In the genomic region with DNA sequence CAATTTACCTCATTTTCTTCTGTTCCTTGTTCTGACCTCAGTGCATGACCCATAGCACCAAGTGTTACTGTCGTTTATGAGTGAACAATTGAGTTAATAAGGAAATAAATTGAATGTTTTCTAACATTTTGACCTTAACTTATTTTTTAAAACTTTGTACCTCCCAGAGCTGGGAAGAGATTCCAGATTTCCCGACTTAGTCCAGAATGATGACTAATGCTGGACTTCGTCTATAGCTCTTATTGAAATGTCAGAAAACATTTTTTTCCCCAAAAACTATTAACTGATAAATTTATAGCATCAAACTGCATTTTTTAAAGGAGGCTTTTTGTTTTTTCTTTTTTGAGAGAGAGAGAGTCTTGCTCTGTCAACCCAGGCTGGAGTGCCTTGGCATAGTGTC, we compare ENCODE assay signal across 6 cellular contexts. TPM values are rescaled to one million over a fixed set of nuclear protein-coding genes. Genes with fewer than 3 reads are reported as not detected.
A peak's percentile ranks its signal among the peaks of the same experiment; 100 is the strongest.
DNase-seq lines count a peak whose midpoint lies in the region; ATAC-seq and TF ChIP-seq lines count a peak whose summit lies in the region.
"Not testable (repeated sequence)": the region's sequence is repeated elsewhere in the genome, so short reads cannot be mapped to it uniquely, and the experiment has no call there.

No MANE protein-coding gene starts in this region.

- not testable (repeated sequence) for H3K27me3 ChIP-seq in CD8-positive, alpha-beta T cell (ENCODE audit: insufficient read depth, low read length); GM23248 (replicated peaks; ENCODE audit: insufficient read depth); fibroblast of lung (ENCODE audit: control insufficient read depth, insufficient read depth, low read length); mesenchymal stem cell (ENCODE audit: control insufficient read depth in 1 of 2, insufficient read depth in 1 of 2, low read length in 2 of 2)

- H3K36me3 ChIP-seq in CD8-positive, alpha-beta T cell (ENCODE audit: insufficient read depth, low read length); GM23248 (ENCODE audit: low read depth); fibroblast of lung (ENCODE audit: control insufficient read depth, insufficient read depth, low read length); mesenchymal stem cell (ENCODE audit: control insufficient read depth in 1 of 2, insufficient read depth in 2 of 2, low read depth in 1 of 2, low read length in 2 of 2): not testable (repeated sequence)

- H3K4me1 Mint-ChIP-seq in CD8-positive, alpha-beta T cell (ENCODE audit: low read depth): not testable (repeated sequence)
- H3K4me1 Mint-ChIP-seq in chondrocyte (ENCODE audit: low read depth): peaks cover 15% of the 10 kb centered on the region

- H4K91ac ChIP-seq in mesenchymal stem cell (ENCODE audit: low read length): not testable (repeated sequence)

- H3K27ac ChIP-seq in CD8-positive, alpha-beta T cell (ENCODE audit: low read depth, low read length); fibroblast of lung (ENCODE audit: insufficient read depth, low read length); mesenchymal stem cell (ENCODE audit: low read length, poor library complexity, severe bottlenecking): not testable (repeated sequence)
- peak overlapping the region; percentile 12; the same call in 1 of the 2 replicates for H3K27ac ChIP-seq in GM23248

- TF ChIP-seq CTCF in CD8-positive, alpha-beta T cell (IDR thresholded peaks at IDR 0.05); chondrocyte (IDR thresholded peaks at IDR 0.05); fibroblast of lung (conservative IDR thresholded peaks at IDR 0.05 in 1 of 2, IDR thresholded peaks at IDR 0.05 in 1 of 2; ENCODE audit: low read depth in 1 of 2, low read length in 2 of 2); fibroblast of the aortic adventitia (IDR thresholded peaks at IDR 0.05; ENCODE audit: insufficient read depth, low read length): not testable (repeated sequence)

- in situ Hi-C loops in GM23248 (cut with MboI): not testable (repeated sequence)

- H3K9ac ChIP-seq in GM23248; fibroblast of lung (ENCODE audit: insufficient read depth, low read length): not testable (repeated sequence)
- peak overlapping the region; percentile 27 for H3K9ac ChIP-seq in mesenchymal stem cell (ENCODE audit: low read length)

- POLR2A ChIA-PET in CD8-positive, alpha-beta T cell (lab: Charles Lee): not testable (repeated sequence)

- H3K79me1 ChIP-seq in mesenchymal stem cell (replicated peaks; ENCODE audit: low read length, poor library complexity, severe bottlenecking): not testable (repeated sequence)

- H2AFZ ChIP-seq in GM23248; fibroblast of lung (ENCODE audit: low read length); mesenchymal stem cell (ENCODE audit: low read depth, low read length): not testable (repeated sequence)

- intact Hi-C loops in CD8-positive, alpha-beta T cell (cut with DNase I, micrococcal nuclease): not testable (repeated sequence)

- H3K4me3 ChIP-seq in CD8-positive, alpha-beta T cell (ENCODE audit: low read depth, low read length); GM23248; fibroblast of lung (replicated peaks in 1 of 4; ENCODE audit: control extremely low read depth in 1 of 4, insufficient read depth in 1 of 4, low read depth in 3 of 4, low read length in 4 of 4); fibroblast of the aortic adventitia (ENCODE audit: low read depth, low read length); mesenchymal stem cell (ENCODE audit: insufficient read depth in 1 of 2, low read depth in 1 of 2, low read length in 2 of 2): not testable (repeated sequence)

- H4K20me1 ChIP-seq in GM23248 (ENCODE audit: insufficient read depth); fibroblast of lung (ENCODE audit: control insufficient read depth, extremely low read depth, insufficient read depth, low read length): not testable (repeated sequence)

- H3F3A ChIP-seq in GM23248 (ENCODE audit: insufficient read depth): not testable (repeated sequence)

- ATAC-seq in CD8-positive, alpha-beta T cell: not testable (repeated sequence)

- not testable (repeated sequence) for H3K4me1 ChIP-seq in CD8-positive, alpha-beta T cell (ENCODE audit: insufficient read depth, low read length); GM23248 (ENCODE audit: insufficient read depth); fibroblast of lung (ENCODE audit: control insufficient read depth, extremely low read depth, insufficient read depth, low read length); mesenchymal stem cell (ENCODE audit: control insufficient read depth, insufficient read depth, low read depth, low read length)

- CTCF ChIA-PET in CD8-positive, alpha-beta T cell (lab: Charles Lee): not testable (repeated sequence)

- H3K18ac ChIP-seq in mesenchymal stem cell (ENCODE audit: low read depth in 1 of 2, low read length in 2 of 2): not testable (repeated sequence)

- not testable (repeated sequence) for H3K27me3 Mint-ChIP-seq in CD8-positive, alpha-beta T cell (ENCODE audit: low read depth); chondrocyte (ENCODE audit: low read depth)

- not testable (repeated sequence) for DNase-seq in CD8-positive, alpha-beta T cell; chondrocyte (ENCODE audit: low spot score); mesenchymal stem cell
- peak; percentile 45 for DNase-seq in GM23248
- peak; percentile 24 to 46 for DNase-seq in fibroblast of lung (ENCODE audit: low read depth in 2 of 2)
- peak; percentile 58 for DNase-seq in fibroblast of the aortic adventitia (ENCODE audit: low read depth)

- not testable (repeated sequence) for H3K9me3 Mint-ChIP-seq in CD8-positive, alpha-beta T cell; chondrocyte (ENCODE audit: low read depth)

- not testable (repeated sequence) for H3K23ac ChIP-seq in mesenchymal stem cell (ENCODE audit: low read length in 2 of 2)

- H2BK12ac ChIP-seq in mesenchymal stem cell (ENCODE audit: low read length in 2 of 2): not testable (repeated sequence)

- not testable (repeated sequence) for H3K14ac ChIP-seq in mesenchymal stem cell (ENCODE audit: low read length in 2 of 2)

- not testable (repeated sequence) for H4K8ac ChIP-seq in mesenchymal stem cell (ENCODE audit: low read length)

- WGBS in GM23248 (ENCODE audit: low coverage in 1 of 2, low lambda C conversion rate in 2 of 2, missing lambda C conversion rate in 2 of 2), 2 experiments: 10 to 12% methylated on average over 3 of the region's 3 CpGs
- WGBS in mesenchymal stem cell: no CpG with 5 or more reads among the region's 3 CpGs

- not testable (repeated sequence) for H3K4ac ChIP-seq in mesenchymal stem cell (ENCODE audit: low read depth in 1 of 2, low read length in 2 of 2)

- not testable (repeated sequence) for H3K4me3 Mint-ChIP-seq in CD8-positive, alpha-beta T cell; chondrocyte (ENCODE audit: unreplicated experiment)

- H3K9me2 ChIP-seq in GM23248 (ENCODE audit: insufficient read depth): not testable (repeated sequence)

- H2BK5ac ChIP-seq in mesenchymal stem cell (ENCODE audit: low read depth, low read length, poor library complexity, severe bottlenecking): not testable (repeated sequence)

- peaks cover 16% of the 10 kb centered on the region for H3K36me3 Mint-ChIP-seq in CD8-positive, alpha-beta T cell
- H3K36me3 Mint-ChIP-seq in chondrocyte (ENCODE audit: low read depth): not testable (repeated sequence)

- not testable (repeated sequence) for H3K9me3 ChIP-seq in CD8-positive, alpha-beta T cell (ENCODE audit: low read length); GM23248 (ENCODE audit: low read depth); fibroblast of lung (ENCODE audit: control insufficient read depth, insufficient read depth, low read depth, low read length); mesenchymal stem cell (ENCODE audit: control insufficient read depth, low read length)

- H3K79me2 ChIP-seq in GM23248 (ENCODE audit: insufficient read depth); fibroblast of lung (ENCODE audit: control insufficient read depth, insufficient read depth, low read length): not testable (repeated sequence)

- H2BK120ac ChIP-seq in mesenchymal stem cell (ENCODE audit: low read depth, low read length): not testable (repeated sequence)

- H3K27ac Mint-ChIP-seq in CD8-positive, alpha-beta T cell: peak overlapping the region; percentile 60
- peak overlapping the region; percentile 54 for H3K27ac Mint-ChIP-seq in chondrocyte (ENCODE audit: unreplicated experiment)

- H3K4me2 ChIP-seq in GM23248 (ENCODE audit: unreplicated experiment); fibroblast of lung (ENCODE audit: extremely low read depth, insufficient read depth, low read length); mesenchymal stem cell (ENCODE audit: low read length, poor library complexity, severe bottlenecking): not testable (repeated sequence)

- H2BK15ac ChIP-seq in mesenchymal stem cell (ENCODE audit: low read depth, poor library complexity, severe bottlenecking): not testable (repeated sequence)

- H2AK5ac ChIP-seq in mesenchymal stem cell (ENCODE audit: low read length, severe bottlenecking): not testable (repeated sequence)

RNA-seq across cellular contexts. Expression of a gene that starts 21.8 kb away (rescaled TPM):
- total RNA-seq in CD8-positive, alpha-beta T cell: 10 to 100 TPM; 10.1 to 10.6 TPM
- total RNA-seq in GM23248 (2014; rRNA removed; shearing (Covaris generic)): 122 and 131 TPM in 2 replicates
- 81.3 and 82.0 TPM in 2 replicates for polyA plus RNA-seq in GM23248 (2016; fragmentation: Nextera tagmentation; extraction: Ambion mirVana)
- 101 to 148 TPM (median 145 TPM) in 3 replicates for total RNA-seq in chondrocyte
- total RNA-seq in fibroblast of lung: 52.7 and 63.7 TPM in 2 replicates
- 100 and 108 TPM in 2 replicates for polyA plus RNA-seq in fibroblast of lung
- polyA plus RNA-seq in fibroblast of lung (2012): 50.2 and 61.0 TPM in 2 replicates
- 84.0 and 84.7 TPM in 2 replicates for polyA minus RNA-seq in fibroblast of lung (ENCODE audit: low replicate concordance)
- total RNA-seq in fibroblast of the aortic adventitia (ENCODE audit: low replicate concordance): 66.6 and 91.2 TPM in 2 replicates
- 146 TPM for polyA plus RNA-seq in mesenchymal stem cell (2013, experiment 1 of 2)
- polyA plus RNA-seq in mesenchymal stem cell (2013, experiment 2 of 2): 150 TPM
